Comparison of ENCODE assay signal across 31 cellular contexts in genomic region chr13:54033323-54033861, GRCh38.
"Had no signal": no experiment of that assay in that cellular context is flagged by ENCODE, and none has a peak within 500 bp of the region (broad histone marks: within the 10 kb centered on the region; RNA-seq: fewer than 3 reads in every experiment).

No MANE protein-coding gene starts in this region.

- H3K27ac ChIP-seq: adrenal gland, body of pancreas, epithelial cell of prostate, esophagus squamous epithelium, gastroesophageal sphincter had no signal

- H3K36me3 Mint-ChIP-seq: activated naive CD8-positive, alpha-beta T cell had no signal

- H3K27me3 Mint-ChIP-seq: activated CD4-positive, alpha-beta T cell treated with anti-CD3 and anti-CD28 coated beads, Interleukin-2, amount 10 ng/mL, durations not matched to agents 7 days and 5 days; activated CD8-positive, alpha-beta T cell treated with anti-CD3 and anti-CD28 coated beads for 36 hours; activated naive CD8-positive, alpha-beta T cell; activated naive CD8-positive, alpha-beta T cell treated with anti-CD3 and anti-CD28 coated beads, Interleukin-2, amount 50 U/mL, for 24 hours; activated T-helper 17 cell treated with anti-CD3 and anti-CD28 coated beads, Interleukin-2, amount 50 U/mL, for 72 hours; effector memory CD8-positive, alpha-beta T cell had no signal

- H3K4me1 Mint-ChIP-seq: activated CD4-positive, alpha-beta T cell treated with anti-CD3 and anti-CD28 coated beads, Interleukin-2, amount 10 ng/mL, durations not matched to agents 7 days and 5 days; activated naive CD8-positive, alpha-beta T cell treated with anti-CD3 and anti-CD28 coated beads, Interleukin-2, amount 50 U/mL, for 24 hours; activated T-helper 17 cell treated with anti-CD3 and anti-CD28 coated beads, Interleukin-2, amount 50 U/mL, for 72 hours had no signal

- FAIRE-seq: colon, endometrium, endothelial cell of umbilical vein had no signal

- H3K4me1 ChIP-seq: adrenal gland, body of pancreas, esophagus squamous epithelium, gastroesophageal sphincter had no signal

- DNase-seq: activated CD4-positive, alpha-beta T cell treated with anti-CD3 and anti-CD28 coated beads for 1 hour; activated CD4-positive, alpha-beta T cell treated with anti-CD3 and anti-CD28 coated beads for 4 hours; activated CD4-positive, alpha-beta T cell treated with anti-CD3 and anti-CD28 coated beads, Interleukin-2, amount 10 ng/mL, durations not matched to agents 7 days and 5 days; activated CD4-positive, alpha-beta T cell treated with anti-CD3 and anti-CD28 coated beads, Interleukin-2, amount 50 U/mL, for 4 hours; activated CD8-positive, alpha-beta memory T cell treated with anti-CD3 and anti-CD28 coated beads for 24 hours; activated CD8-positive, alpha-beta T cell treated with anti-CD3 and anti-CD28 coated beads for 36 hours; activated effector memory CD4-positive, alpha-beta T cell treated with Interleukin-2 at 50 U/mL for 16 hours; activated gamma-delta T cell treated with Interleukin-2 at 50 U/mL for 16 hours; activated naive CD4-positive, alpha-beta T cell treated with anti-CD3 and anti-CD28 coated beads, Interleukin-2, amount 50 U/mL, for 16 hours; activated naive CD4-positive, alpha-beta T cell treated with Interleukin-2 at 50 U/mL for 16 hours; activated naive CD8-positive, alpha-beta T cell treated with anti-CD3 and anti-CD28 coated beads, Interleukin-2, amount 50 U/mL, for 24 hours; activated T-cell treated with anti-CD3 and anti-CD28 coated beads, Interleukin-2, amount 50 U/mL, for 4 hours; adrenal gland; amygdala; aorta; body of pancreas; caudate nucleus; cortex of kidney; dermis blood vessel endothelial cell; effector CD4-positive, alpha-beta T cell; effector memory CD8-positive, alpha-beta T cell; esophagus squamous epithelium; foreskin melanocyte; T-helper 2 cell had no signal

- H3K9me3 ChIP-seq: adrenal gland, body of pancreas, gastroesophageal sphincter had no signal

- H3K4me3 ChIP-seq: adrenal gland, body of pancreas, esophagus squamous epithelium, gastroesophageal sphincter had no signal

- H3K4me3 Mint-ChIP-seq: activated CD4-positive, alpha-beta T cell treated with anti-CD3 and anti-CD28 coated beads, Interleukin-2, amount 10 ng/mL, durations not matched to agents 7 days and 5 days; activated CD8-positive, alpha-beta T cell treated with anti-CD3 and anti-CD28 coated beads for 36 hours; activated naive CD8-positive, alpha-beta T cell; activated naive CD8-positive, alpha-beta T cell treated with anti-CD3 and anti-CD28 coated beads, Interleukin-2, amount 50 U/mL, for 24 hours; activated T-cell treated with anti-CD3 and anti-CD28 coated beads, Interleukin-2, amount 50 U/mL, for 4 hours; activated T-helper 17 cell treated with anti-CD3 and anti-CD28 coated beads, Interleukin-2, amount 50 U/mL, for 72 hours; effector memory CD8-positive, alpha-beta T cell had no signal

- H3K27ac Mint-ChIP-seq: activated CD4-positive, alpha-beta T cell treated with anti-CD3 and anti-CD28 coated beads, Interleukin-2, amount 10 ng/mL, durations not matched to agents 7 days and 5 days; activated CD8-positive, alpha-beta T cell treated with anti-CD3 and anti-CD28 coated beads for 36 hours; activated naive CD8-positive, alpha-beta T cell; activated naive CD8-positive, alpha-beta T cell treated with anti-CD3 and anti-CD28 coated beads, Interleukin-2, amount 50 U/mL, for 24 hours; activated T-helper 17 cell treated with anti-CD3 and anti-CD28 coated beads, Interleukin-2, amount 50 U/mL, for 72 hours; effector memory CD8-positive, alpha-beta T cell had no signal

- H3K27me3 ChIP-seq: adrenal gland, body of pancreas, esophagus squamous epithelium, gastroesophageal sphincter had no signal

- ATAC-seq: activated CD8-positive, alpha-beta T cell treated with anti-CD3 and anti-CD28 coated beads for 36 hours; activated naive CD8-positive, alpha-beta T cell treated with anti-CD3 and anti-CD28 coated beads, Interleukin-2, amount 50 U/mL, for 24 hours; activated T-cell treated with anti-CD3 and anti-CD28 coated beads, Interleukin-2, amount 50 U/mL, for 4 hours; activated T-helper 17 cell treated with anti-CD3 and anti-CD28 coated beads, Interleukin-2, amount 50 U/mL, for 72 hours; body of pancreas; effector memory CD8-positive, alpha-beta T cell; gastroesophageal sphincter had no signal

- H3K36me3 ChIP-seq: adrenal gland, esophagus squamous epithelium, gastroesophageal sphincter had no signal
